25 cellular contexts compared by ENCODE assay signal in the genomic region with DNA sequence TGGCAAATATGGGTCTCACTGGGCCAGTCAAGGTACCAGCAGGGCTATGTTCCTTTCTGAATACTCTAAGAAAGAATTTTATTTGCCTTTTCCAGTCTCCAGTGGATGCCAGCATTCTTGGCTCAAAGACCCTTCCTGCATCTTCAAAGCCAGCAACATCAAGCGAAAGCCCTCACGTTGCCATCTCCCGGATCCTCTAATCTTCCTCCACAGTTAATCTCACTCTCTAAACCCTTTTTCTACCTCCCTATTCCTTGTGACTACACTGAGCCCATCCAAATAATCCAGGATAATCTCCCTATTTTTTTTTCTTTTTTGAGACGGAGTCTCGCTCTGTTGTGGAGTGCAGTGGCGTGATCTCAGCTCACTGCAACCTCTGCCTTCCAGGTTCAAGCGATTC.
"Had no signal": no experiment of that assay in that cellular context is flagged by ENCODE, and none has a peak within 500 bp of the region (broad histone marks: within the 10 kb centered on the region; RNA-seq: fewer than 3 reads in every experiment).

No MANE protein-coding gene starts in this region.

- H3K27ac ChIP-seq: brain microvascular endothelial cell, neutrophil, ovary, psoas muscle, right atrium auricular region, tibial artery had no signal

- ATAC-seq: activated naive CD4-positive, alpha-beta T cell treated with anti-CD3 and anti-CD28 coated beads, Interleukin-2, amount 50 U/mL, for 72 hours; activated T-cell treated with anti-CD3 and anti-CD28 coated beads, Interleukin-2, amount 50 U/mL, for 72 hours; esophagus mucosa; left lung; natural killer cell; psoas muscle; stimulated activated naive CD8-positive, alpha-beta T cell treated with anti-CD3 and anti-CD28 coated beads, Interleukin-15, amount 100 ng/mL, for 72 hours had no signal

- DNase-seq: activated B cell treated with CpG ODN at 0.5 μM for 24 hours; activated CD4-positive, alpha-beta memory T cell treated with anti-CD3 and anti-CD28 coated beads, Interleukin-2, amount 10 ng/mL, durations not matched to agents 7 days and 5 days; activated CD4-positive, alpha-beta T cell treated with anti-CD3 and anti-CD28 coated beads for 48 hours; activated gamma-delta T cell; activated T-cell treated with anti-CD3 and anti-CD28 coated beads, Interleukin-2, amount 50 U/mL, for 72 hours; aorta; brain microvascular endothelial cell; central memory CD4-positive, alpha-beta T cell; effector memory CD4-positive, alpha-beta T cell; hippocampal formation; kidney glomerular epithelial cell; left lung; mammary epithelial cell; midbrain; natural killer cell; ovary; psoas muscle; stimulated activated CD4-positive, alpha-beta T cell treated with anti-CD3 and anti-CD28 coated beads, Interleukin-4, amount 100 ng/mL, for 24 hours; stimulated activated naive CD8-positive, alpha-beta T cell treated with anti-CD3 and anti-CD28 coated beads, Interleukin-15, amount 100 ng/mL, for 72 hours; T-helper 9 cell; tibial artery had no signal

- H3K36me3 ChIP-seq: ovary, right atrium auricular region had no signal

- H3K4me3 ChIP-seq: left lung, ovary, psoas muscle, right atrium auricular region, tibial artery had no signal

- H3K27me3 Mint-ChIP-seq: activated B cell treated with CpG ODN at 0.5 μM for 24 hours; activated CD4-positive, alpha-beta memory T cell treated with anti-CD3 and anti-CD28 coated beads, Interleukin-2, amount 10 ng/mL, durations not matched to agents 7 days and 5 days; stimulated activated naive CD8-positive, alpha-beta T cell treated with anti-CD3 and anti-CD28 coated beads, Interleukin-15, amount 100 ng/mL, for 72 hours had no signal

- H3K4me1 ChIP-seq: psoas muscle, tibial artery had no signal

- H3K27me3 ChIP-seq: brain microvascular endothelial cell, left lung, neutrophil, ovary, right atrium auricular region, tibial artery had no signal

- H3K27ac Mint-ChIP-seq: activated B cell treated with CpG ODN at 0.5 μM for 24 hours; activated CD4-positive, alpha-beta memory T cell treated with anti-CD3 and anti-CD28 coated beads, Interleukin-2, amount 10 ng/mL, durations not matched to agents 7 days and 5 days; natural killer cell; stimulated activated naive CD8-positive, alpha-beta T cell treated with anti-CD3 and anti-CD28 coated beads, Interleukin-15, amount 100 ng/mL, for 72 hours had no signal

- H3K9me3 Mint-ChIP-seq: activated B cell treated with CpG ODN at 0.5 μM for 24 hours; activated CD4-positive, alpha-beta memory T cell treated with anti-CD3 and anti-CD28 coated beads, Interleukin-2, amount 10 ng/mL, durations not matched to agents 7 days and 5 days; activated naive CD4-positive, alpha-beta T cell treated with anti-CD3 and anti-CD28 coated beads, Interleukin-2, amount 50 U/mL, for 72 hours; activated T-cell treated with anti-CD3 and anti-CD28 coated beads, Interleukin-2, amount 50 U/mL, for 72 hours; natural killer cell; stimulated activated naive CD8-positive, alpha-beta T cell treated with anti-CD3 and anti-CD28 coated beads, Interleukin-15, amount 100 ng/mL, for 72 hours had no signal

- H3K4me3 Mint-ChIP-seq: activated B cell treated with CpG ODN at 0.5 μM for 24 hours; activated CD4-positive, alpha-beta memory T cell treated with anti-CD3 and anti-CD28 coated beads, Interleukin-2, amount 10 ng/mL, durations not matched to agents 7 days and 5 days; activated T-cell treated with anti-CD3 and anti-CD28 coated beads, Interleukin-2, amount 50 U/mL, for 72 hours; natural killer cell; stimulated activated naive CD8-positive, alpha-beta T cell treated with anti-CD3 and anti-CD28 coated beads, Interleukin-15, amount 100 ng/mL, for 72 hours had no signal

- H3K9me3 ChIP-seq: left lung, neutrophil, ovary, psoas muscle, right atrium auricular region, tibial artery had no signal
